Comparison of ENCODE assay signal across 31 cellular contexts in the genomic region with DNA sequence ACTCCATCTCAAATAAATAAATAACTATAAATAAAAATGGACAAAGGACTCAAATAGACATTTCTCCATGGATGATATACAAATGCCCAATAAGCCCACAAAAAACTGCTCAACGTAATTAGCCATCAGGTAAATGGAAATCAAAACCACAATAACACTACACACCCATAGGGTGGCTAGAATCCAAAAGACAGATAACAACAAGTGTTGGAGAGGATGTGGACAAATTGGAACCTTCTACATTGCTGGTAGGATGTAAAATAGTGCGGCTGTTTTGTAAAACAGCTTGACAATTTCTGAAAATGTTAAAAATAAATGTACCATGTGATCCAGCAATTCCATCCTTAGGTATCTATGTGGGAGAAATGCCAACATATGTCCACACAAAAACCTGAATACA. TPM values are rescaled to one million over a fixed set of nuclear protein-coding genes. Genes with fewer than 3 reads are reported as not detected.
"Had no signal": no experiment of that assay in that cellular context is flagged by ENCODE, and none has a peak within 500 bp of the region (broad histone marks: within the 10 kb centered on the region; RNA-seq: fewer than 3 reads in every experiment).

No MANE protein-coding gene starts in this region.

- H3K27ac ChIP-seq: colonic mucosa, coronary artery, dorsolateral prefrontal cortex, epithelial cell of prostate, esophagus muscularis mucosa, esophagus squamous epithelium, foreskin keratinocyte, gastrocnemius medialis, gastroesophageal sphincter, heart left ventricle, heart right ventricle had no signal

- H3K4me1 ChIP-seq: colonic mucosa, esophagus muscularis mucosa, esophagus squamous epithelium, foreskin keratinocyte, gastrocnemius medialis, gastroesophageal sphincter, heart left ventricle, heart right ventricle had no signal

- FAIRE-seq: endometrium, endothelial cell of umbilical vein, frontal cortex had no signal

- H3K27ac Mint-ChIP-seq: dendritic cell treated with granulocyte-macrophage colony-stimulating factor and Interleukin-4, amounts not matched to agents 40 ng/mL and 50 ng/mL, for 4 days; effector memory CD8-positive, alpha-beta T cell; endodermal cell had no signal

- H3K4me1 Mint-ChIP-seq: endodermal cell had no signal

- H3K4me3 ChIP-seq: colonic mucosa, coronary artery, dorsolateral prefrontal cortex, esophagus muscularis mucosa, esophagus squamous epithelium, gastrocnemius medialis, gastroesophageal sphincter, heart left ventricle, heart right ventricle had no signal

- H3K9me3 ChIP-seq: colonic mucosa, esophagus muscularis mucosa, esophagus squamous epithelium, gastrocnemius medialis, gastroesophageal sphincter had no signal

- H3K36me3 ChIP-seq: colonic mucosa, esophagus muscularis mucosa, esophagus squamous epithelium, gastrocnemius medialis, gastroesophageal sphincter, heart left ventricle, heart right ventricle had no signal

- H3K27me3 Mint-ChIP-seq: dendritic cell treated with granulocyte-macrophage colony-stimulating factor and Interleukin-4, amounts not matched to agents 40 ng/mL and 50 ng/mL, for 4 days; effector memory CD8-positive, alpha-beta T cell had no signal

- DNase-seq: colonic mucosa; cortex of kidney; dermis blood vessel endothelial cell; dorsolateral prefrontal cortex; effector CD4-positive, alpha-beta T cell; effector CD8-positive, alpha-beta T cell; effector memory CD4-positive, alpha-beta T cell; effector memory CD8-positive, alpha-beta T cell; endodermal cell; erythroblast; esophagus squamous epithelium; foreskin fibroblast; foreskin keratinocyte; foreskin melanocyte; gastrocnemius medialis; glutamatergic neuron; head of caudate nucleus; heart left ventricle; heart right ventricle had no signal

- ATAC-seq: effector memory CD8-positive, alpha-beta T cell; esophagus mucosa; foreskin keratinocyte; gastrocnemius medialis; gastroesophageal sphincter; heart left ventricle; heart right ventricle had no signal

- H3K27me3 ChIP-seq: colonic mucosa, esophagus muscularis mucosa, esophagus squamous epithelium, foreskin keratinocyte, gastrocnemius medialis, gastroesophageal sphincter, heart left ventricle, heart right ventricle had no signal

- H3K9me3 Mint-ChIP-seq: effector memory CD8-positive, alpha-beta T cell had no signal

- H3K4me3 Mint-ChIP-seq: dendritic cell treated with granulocyte-macrophage colony-stimulating factor and Interleukin-4, amounts not matched to agents 40 ng/mL and 50 ng/mL, for 4 days; effector memory CD8-positive, alpha-beta T cell; endodermal cell had no signal

RNA-seq across cellular contexts. Expression of gene ZNF157, which starts 52.1 kb away (rescaled TPM):
- total RNA-seq: colonic mucosa, dermis microvascular lymphatic vessel endothelial cell, endothelial cell of umbilical vein, epithelial cell of proximal tubule, glomerular endothelial cell had no signal
- polyA plus RNA-seq: endothelial cell of umbilical vein had no signal
